Comparison of ENCODE assay signal across 33 cellular contexts in genomic region chr12:1823237-1823636, GRCh38. TPM values are rescaled to one million over a fixed set of nuclear protein-coding genes. Genes with fewer than 3 reads are reported as not detected.
"Had no signal": no experiment of that assay in that cellular context is flagged by ENCODE, and none has a peak within 500 bp of the region (broad histone marks: within the 10 kb centered on the region; RNA-seq: fewer than 3 reads in every experiment).

No MANE protein-coding gene starts in this region.

- H3K4me1 Mint-ChIP-seq: activated CD4-positive, alpha-beta T cell treated with anti-CD3 and anti-CD28 coated beads for 36 hours had no signal

- H3K36me3 Mint-ChIP-seq: activated naive CD4-positive, alpha-beta T cell treated with anti-CD3 and anti-CD28 coated beads, Interleukin-2, amount 10 ng/mL, durations not matched to agents 7 days and 5 days; activated naive CD4-positive, alpha-beta T cell treated with anti-CD3 and anti-CD28 coated beads, Interleukin-2, amount 50 U/mL, for 72 hours; activated naive CD8-positive, alpha-beta T cell treated with anti-CD3 and anti-CD28 coated beads, Interleukin-2, amount 10 ng/mL, durations not matched to agents 7 days and 5 days had no signal

- H3K9me3 Mint-ChIP-seq: activated CD8-positive, alpha-beta T cell treated with anti-CD3 and anti-CD28 coated beads for 36 hours; activated naive CD4-positive, alpha-beta T cell treated with anti-CD3 and anti-CD28 coated beads, Interleukin-2, amount 10 ng/mL, durations not matched to agents 7 days and 5 days; activated naive CD4-positive, alpha-beta T cell treated with anti-CD3 and anti-CD28 coated beads, Interleukin-2, amount 50 U/mL, for 72 hours; activated naive CD8-positive, alpha-beta T cell treated with anti-CD3 and anti-CD28 coated beads, Interleukin-2, amount 10 ng/mL, durations not matched to agents 7 days and 5 days; central memory CD8-positive, alpha-beta T cell; dendritic cell treated with granulocyte-macrophage colony-stimulating factor and Interleukin-4, amounts not matched to agents 40 ng/mL and 50 ng/mL, for 4 days; effector memory CD8-positive, alpha-beta T cell; T-helper 2 cell treated with Interferon-gamma antibody and Interleukin-4, amounts not matched to agents 5 μg/mL and 100 μg/mL, for 36 hours had no signal

- DNase-seq: activated CD4-positive, alpha-beta T cell treated with anti-CD3 and anti-CD28 coated beads for 36 hours; activated CD4-positive, alpha-beta T cell treated with anti-CD3 and anti-CD28 coated beads, Interleukin-2, amount 50 U/mL, for 1 hour; activated CD4-positive, alpha-beta T cell treated with anti-CD3 and anti-CD28 coated beads, Interleukin-2, amount 50 U/mL, for 48 hours; activated CD4-positive, CD25-positive, alpha-beta regulatory T cell; activated CD4-positive, CD25-positive, alpha-beta regulatory T cell treated with anti-CD3 and anti-CD28 coated beads, Interleukin-2, amount 50 U/mL, for 72 hours; activated CD8-positive, alpha-beta memory T cell treated with anti-CD3 and anti-CD28 coated beads for 24 hours; activated CD8-positive, alpha-beta memory T cell treated with anti-CD3 and anti-CD28 coated beads, Interleukin-2, amount 50 U/mL, for 4 hours; activated CD8-positive, alpha-beta T cell treated with anti-CD3 and anti-CD28 coated beads for 36 hours; activated gamma-delta T cell; activated naive CD4-positive, alpha-beta T cell; activated naive CD4-positive, alpha-beta T cell treated with anti-CD3 and anti-CD28 coated beads, Interleukin-2, amount 10 ng/mL, durations not matched to agents 7 days and 5 days; activated naive CD8-positive, alpha-beta T cell treated with anti-CD3 and anti-CD28 coated beads, Interleukin-2, amount 10 ng/mL, durations not matched to agents 7 days and 5 days; activated T-cell treated with anti-CD3 and anti-CD28 coated beads, Interleukin-2, amount 50 U/mL, for 1 hour; activated T-cell treated with anti-CD3 and anti-CD28 coated beads, Interleukin-2, amount 50 U/mL, for 48 hours; anterior cingulate cortex; body of pancreas; effector CD4-positive, alpha-beta T cell; effector memory CD8-positive, alpha-beta T cell; erythroblast; foreskin keratinocyte; gastrocnemius medialis; heart right ventricle; T-helper 1 cell; T-helper 17 cell had no signal

- ATAC-seq: activated CD4-positive, alpha-beta T cell treated with anti-CD3 and anti-CD28 coated beads for 36 hours; activated CD8-positive, alpha-beta T cell treated with anti-CD3 and anti-CD28 coated beads for 36 hours; activated naive CD4-positive, alpha-beta T cell treated with anti-CD3 and anti-CD28 coated beads, Interleukin-2, amount 50 U/mL, for 72 hours; body of pancreas; effector memory CD8-positive, alpha-beta T cell; foreskin keratinocyte; gastrocnemius medialis; heart right ventricle; T-helper 17 cell had no signal

- H3K4me3 Mint-ChIP-seq: activated CD4-positive, alpha-beta T cell treated with anti-CD3 and anti-CD28 coated beads for 36 hours; activated CD8-positive, alpha-beta T cell treated with anti-CD3 and anti-CD28 coated beads for 36 hours; activated naive CD4-positive, alpha-beta T cell treated with anti-CD3 and anti-CD28 coated beads, Interleukin-2, amount 10 ng/mL, durations not matched to agents 7 days and 5 days; activated naive CD8-positive, alpha-beta T cell treated with anti-CD3 and anti-CD28 coated beads, Interleukin-2, amount 10 ng/mL, durations not matched to agents 7 days and 5 days; central memory CD8-positive, alpha-beta T cell; dendritic cell treated with granulocyte-macrophage colony-stimulating factor and Interleukin-4, amounts not matched to agents 40 ng/mL and 50 ng/mL, for 4 days; effector memory CD8-positive, alpha-beta T cell; T-helper 17 cell; T-helper 2 cell treated with Interferon-gamma antibody and Interleukin-4, amounts not matched to agents 5 μg/mL and 100 μg/mL, for 36 hours had no signal

- H3K27ac ChIP-seq: body of pancreas, breast epithelium, cardiac muscle cell, coronary artery, esophagus muscularis mucosa, foreskin keratinocyte, gastrocnemius medialis, heart right ventricle, hepatocyte had no signal

- H3K27ac Mint-ChIP-seq: activated CD4-positive, alpha-beta T cell treated with anti-CD3 and anti-CD28 coated beads for 36 hours; activated CD8-positive, alpha-beta T cell treated with anti-CD3 and anti-CD28 coated beads for 36 hours; activated naive CD4-positive, alpha-beta T cell treated with anti-CD3 and anti-CD28 coated beads, Interleukin-2, amount 10 ng/mL, durations not matched to agents 7 days and 5 days; activated naive CD4-positive, alpha-beta T cell treated with anti-CD3 and anti-CD28 coated beads, Interleukin-2, amount 50 U/mL, for 72 hours; activated naive CD8-positive, alpha-beta T cell treated with anti-CD3 and anti-CD28 coated beads, Interleukin-2, amount 10 ng/mL, durations not matched to agents 7 days and 5 days; dendritic cell treated with granulocyte-macrophage colony-stimulating factor and Interleukin-4, amounts not matched to agents 40 ng/mL and 50 ng/mL, for 4 days; effector memory CD8-positive, alpha-beta T cell; T-helper 17 cell; T-helper 2 cell treated with Interferon-gamma antibody and Interleukin-4, amounts not matched to agents 5 μg/mL and 100 μg/mL, for 36 hours had no signal

RNA-seq across cellular contexts. Expression of gene LRTM2, which starts 2.9 kb away (rescaled TPM):
- total RNA-seq: activated CD4-positive, alpha-beta T cell treated with anti-CD3 and anti-CD28 coated beads for 36 hours; activated CD8-positive, alpha-beta T cell treated with anti-CD3 and anti-CD28 coated beads for 36 hours; activated naive CD4-positive, alpha-beta T cell treated with anti-CD3 and anti-CD28 coated beads, Interleukin-2, amount 50 U/mL, for 72 hours; activated naive CD8-positive, alpha-beta T cell treated with anti-CD3 and anti-CD28 coated beads, Interleukin-2, amount 10 ng/mL, durations not matched to agents 7 days and 5 days; body of pancreas; breast epithelium; cardiac muscle cell; foreskin keratinocyte; gastrocnemius medialis; heart right ventricle; hepatocyte; T-helper 17 cell had no signal
